In the genomic region with DNA sequence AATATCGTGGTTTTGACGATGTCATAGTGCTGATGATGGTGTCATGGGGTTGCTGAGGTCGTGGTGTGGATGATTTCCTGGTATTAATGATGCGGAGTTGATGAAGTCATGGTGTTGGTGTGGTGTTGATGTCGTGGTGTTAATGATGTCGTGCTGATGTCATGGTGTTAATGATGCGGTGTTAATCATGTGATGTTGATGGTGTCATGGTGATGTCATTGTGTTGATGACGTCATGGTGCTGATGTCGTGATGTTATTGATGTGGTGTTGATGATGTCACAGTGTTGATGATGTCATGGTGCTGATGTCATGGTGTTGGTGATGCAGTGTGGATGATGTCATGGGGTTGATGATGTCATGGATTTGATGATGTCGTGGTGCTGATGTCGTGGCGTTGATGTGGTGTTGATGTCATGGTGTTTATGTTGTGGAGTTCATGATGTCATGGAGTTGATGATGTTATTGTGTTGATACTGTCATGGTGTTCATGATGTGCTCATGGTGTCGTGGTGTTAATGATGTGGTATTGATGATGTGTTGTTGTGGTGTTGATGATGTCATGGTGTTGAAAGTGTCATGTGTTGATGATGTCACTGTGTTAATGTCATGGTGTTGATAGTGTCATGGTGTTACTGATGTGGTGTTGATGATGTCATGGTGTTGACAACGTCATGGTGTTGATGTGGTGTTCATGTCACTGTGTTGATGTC, we compare ENCODE assay signal across 13 cellular contexts. TPM values are rescaled to one million over a fixed set of nuclear protein-coding genes. Genes with fewer than 3 reads are reported as not detected.
DNase-seq lines count a peak whose midpoint lies in the region; ATAC-seq and TF ChIP-seq lines count a peak whose summit lies in the region.
"Had no signal": no experiment of that assay in that cellular context is flagged by ENCODE, and none has a peak within 500 bp of the region (broad histone marks: within the 10 kb centered on the region; RNA-seq: fewer than 3 reads in every experiment).

No MANE protein-coding gene starts in this region.

- no peaks in the 10 kb centered on the region for H3K36me3 Mint-ChIP-seq in activated naive CD4-positive, alpha-beta T cell treated with anti-CD3 and anti-CD28 coated beads for 36 hours (ENCODE audit: low read depth)
- H3K36me3 Mint-ChIP-seq in stimulated activated effector memory CD8-positive, alpha-beta T cell treated with anti-CD3 and anti-CD28 coated beads, Interleukin-12 subunit alpha, Interleukin-12 subunit beta, amount 100 ng/mL, for 72 hours = no peaks in the 10 kb centered on the region

- H3K27me3 ChIP-seq in mammary epithelial cell (ENCODE audit: insufficient read depth, low read length) (no peaks in the 10 kb centered on the region), psoas muscle (ENCODE audit: insufficient read depth in 3 of 3, low read length in 2 of 3) (peaks cover 0 to 16% (median 0%) of the 10 kb centered on the region in 3 donors)

- H3K27me3 Mint-ChIP-seq in activated naive CD4-positive, alpha-beta T cell treated with anti-CD3 and anti-CD28 coated beads for 36 hours (ENCODE audit: low read depth) = peaks cover 8% of the 10 kb centered on the region

- H3K4me3 ChIP-seq in mammary epithelial cell (replicated peaks in 1 of 3; ENCODE audit: insufficient read depth in 1 of 3, low read depth in 2 of 3, low read length in 3 of 3) = no peak overlapping the region
- H3K4me3 ChIP-seq in psoas muscle = no peak overlapping the region

- H3K4me1 Mint-ChIP-seq in activated naive CD4-positive, alpha-beta T cell treated with anti-CD3 and anti-CD28 coated beads for 36 hours (ENCODE audit: low read depth) = no peaks in the 10 kb centered on the region
- peaks cover 24% of the 10 kb centered on the region for H3K4me1 Mint-ChIP-seq in stimulated activated effector memory CD8-positive, alpha-beta T cell treated with anti-CD3 and anti-CD28 coated beads, Interleukin-12 subunit alpha, Interleukin-12 subunit beta, amount 100 ng/mL, for 72 hours

- no peak overlapping the region for H3K4me2 ChIP-seq in mammary epithelial cell (ENCODE audit: insufficient read depth, low read depth, low read length)

- DNase-seq in activated naive CD4-positive, alpha-beta T cell treated with anti-CD3 and anti-CD28 coated beads for 36 hours = peak; percentile 71
- DNase-seq in activated naive CD4-positive, alpha-beta T cell treated with anti-CD3 and anti-CD28 coated beads, Interleukin-2, amount 50 U/mL, for 16 hours = no peak
- DNase-seq in OCI-M1 (lab: John Stamatoyannopoulos, UW) (peak; percentile 20), mammary epithelial cell (peak; percentile 14), psoas muscle (no peak), hypothalamus (lab: John Stamatoyannopoulos, UW) (no peak), NCI-H2107 (lab: John Stamatoyannopoulos, UW) (no peak)
- DNase-seq in stimulated activated effector memory CD8-positive, alpha-beta T cell treated with anti-CD3 and anti-CD28 coated beads, Interleukin-12 subunit alpha, Interleukin-12 subunit beta, amount 100 ng/mL, for 72 hours (ENCODE audit: low spot score in 2 of 2) = peak; percentile 51 to 74
- DNase-seq: DND-41, left colon, NCI-H187 had no signal

- H3K4me3 Mint-ChIP-seq in activated naive CD4-positive, alpha-beta T cell treated with anti-CD3 and anti-CD28 coated beads for 36 hours = no peak overlapping the region
- no peak overlapping the region for H3K4me3 Mint-ChIP-seq in stimulated activated effector memory CD8-positive, alpha-beta T cell treated with anti-CD3 and anti-CD28 coated beads, Interleukin-12 subunit alpha, Interleukin-12 subunit beta, amount 100 ng/mL, for 72 hours
- H3K4me3 Mint-ChIP-seq: dendritic cell treated with granulocyte-macrophage colony-stimulating factor and Interleukin-4, amounts not matched to agents 40 ng/mL and 50 ng/mL, for 4 days had no signal

- ATAC-seq in stimulated activated effector memory CD8-positive, alpha-beta T cell treated with anti-CD3 and anti-CD28 coated beads, Interleukin-12 subunit alpha, Interleukin-12 subunit beta, amount 100 ng/mL, for 72 hours = peak; percentile 6
- ATAC-seq in psoas muscle = no peak
- ATAC-seq: left colon had no signal

- dilution Hi-C loops in mammary epithelial cell (cut with HindIII; ENCODE audit: low sequenced_read_pairs) = no loop called here

- in situ Hi-C loops in mammary epithelial cell (cut with MboI; ENCODE audit: low sequenced_read_pairs in 2 of 2) = loop anchor here (5.0 kb wide), 2 partner anchors 53 to 58 kb away; no protein-coding TSS in a partner anchor

- no TSS peak for BruUV-seq in mammary epithelial cell (replicated peaks; lab: Mats Ljungman, UMichigan)

- no peaks in the 10 kb centered on the region for H4K20me1 ChIP-seq in mammary epithelial cell (ENCODE audit: insufficient read depth, low read length)

- H3K4me1 ChIP-seq in mammary epithelial cell (ENCODE audit: insufficient read depth, low read length) = peaks cover 14% of the 10 kb centered on the region
- H3K4me1 ChIP-seq in psoas muscle = no peaks in the 10 kb centered on the region

- intact Hi-C loops in activated naive CD4-positive, alpha-beta T cell treated with anti-CD3 and anti-CD28 coated beads for 36 hours (cut with micrococcal nuclease) = loop anchor here (5.0 kb wide), 2 partner anchors 108 to 368 kb away; a partner anchor contains a TSS
- intact Hi-C loops in mammary epithelial cell (cut with micrococcal nuclease) = loop anchor here (2.0 to 5.0 kb wide), 3 partner anchors 108 to 1183 kb away; a partner anchor contains a TSS
- intact Hi-C loops in psoas muscle (cut with DNase I) = no loop called here

- H3K9me3 ChIP-seq in mammary epithelial cell (replicated peaks; ENCODE audit: insufficient read depth, low read length) (peaks cover 18% of the 10 kb centered on the region), psoas muscle (no peaks in the 10 kb centered on the region)

- WGBS in mammary epithelial cell (ENCODE audit: low coverage, missing lambda C conversion rate) = 91% methylated on average over 14 of the region's 14 CpGs
- WGBS in psoas muscle, 3 donors = 75 to 95% (median 86%) methylated on average over 14 of the region's 14 CpGs

- H3K27ac ChIP-seq in mammary epithelial cell (ENCODE audit: insufficient read depth, low read depth, low read length) (no peak overlapping the region), psoas muscle (no peak overlapping the region)

- no peak overlapping the region for H2AFZ ChIP-seq in mammary epithelial cell (ENCODE audit: low read depth, low read length)

- no peak overlapping the region for H3K9ac ChIP-seq in mammary epithelial cell (ENCODE audit: insufficient read depth, low read length)

- no peaks in the 10 kb centered on the region for H3K79me2 ChIP-seq in mammary epithelial cell (ENCODE audit: insufficient read depth, low read length)

- TF ChIP-seq CTCF in mammary epithelial cell (conservative IDR thresholded peaks at IDR 0.05 in 1 of 2, IDR thresholded peaks at IDR 0.05 in 1 of 2; ENCODE audit: extremely low read depth in 1 of 2, insufficient read depth in 1 of 2, low read depth in 1 of 2, low read length in 2 of 2) = no peak
- no peak for TF ChIP-seq CTCF in psoas muscle (IDR thresholded peaks at IDR 0.05)

- no peak overlapping the region for H3K27ac Mint-ChIP-seq in activated naive CD4-positive, alpha-beta T cell treated with anti-CD3 and anti-CD28 coated beads for 36 hours
- H3K27ac Mint-ChIP-seq in stimulated activated effector memory CD8-positive, alpha-beta T cell treated with anti-CD3 and anti-CD28 coated beads, Interleukin-12 subunit alpha, Interleukin-12 subunit beta, amount 100 ng/mL, for 72 hours = no peak overlapping the region
- H3K27ac Mint-ChIP-seq: dendritic cell treated with granulocyte-macrophage colony-stimulating factor and Interleukin-4, amounts not matched to agents 40 ng/mL and 50 ng/mL, for 4 days had no signal

- H3K36me3 ChIP-seq in mammary epithelial cell (ENCODE audit: insufficient read depth, low read length) = no peaks in the 10 kb centered on the region
- H3K36me3 ChIP-seq in psoas muscle (ENCODE audit: insufficient read depth in 1 of 2, low read depth in 1 of 2) = no peaks in the 10 kb centered on the region

- CTCF ChIA-PET in activated naive CD4-positive, alpha-beta T cell treated with anti-CD3 and anti-CD28 coated beads for 36 hours (lab: Charles Lee) = no interaction called here
- CTCF ChIA-PET in mammary epithelial cell (lab: Charles Lee; ENCODE audit: low non-redundant PET) = no interaction called here

- no peaks in the 10 kb centered on the region for H3K9me3 Mint-ChIP-seq in activated naive CD4-positive, alpha-beta T cell treated with anti-CD3 and anti-CD28 coated beads for 36 hours
- H3K9me3 Mint-ChIP-seq in stimulated activated effector memory CD8-positive, alpha-beta T cell treated with anti-CD3 and anti-CD28 coated beads, Interleukin-12 subunit alpha, Interleukin-12 subunit beta, amount 100 ng/mL, for 72 hours = no peaks in the 10 kb centered on the region
- H3K9me3 Mint-ChIP-seq: dendritic cell treated with granulocyte-macrophage colony-stimulating factor and Interleukin-4, amounts not matched to agents 40 ng/mL and 50 ng/mL, for 4 days had no signal

RNA-seq across cellular contexts. Expression of a gene that starts 48.5 kb away (rescaled TPM):
- total RNA-seq in activated naive CD4-positive, alpha-beta T cell treated with anti-CD3 and anti-CD28 coated beads for 36 hours = not detected
- total RNA-seq in mammary epithelial cell (not detected), psoas muscle (1 to 10 TPM in 1 of 4 donors, under 1 TPM in 3; 0.21 to 1.2 (median 0.34) TPM)
- polyA plus RNA-seq in mammary epithelial cell (not detected), psoas muscle (under 1 TPM; 0.05 to 0.09 (median 0.08) TPM)
- not detected for polyA minus RNA-seq in mammary epithelial cell
- total RNA-seq: pulmonary artery endothelial cell had no signal

Comparison
In these comparisons a context has a peak if more than half of its experiments do, and no peak if none do; other contexts are left out.
1. DNase-seq: peak in activated naive CD4-positive, alpha-beta T cell treated with anti-CD3 and anti-CD28 coated beads for 36 hours (single experiment), OCI-M1 (single experiment), mammary epithelial cell (single experiment) and stimulated activated effector memory CD8-positive, alpha-beta T cell treated with anti-CD3 and anti-CD28 coated beads, Interleukin-12 subunit alpha, Interleukin-12 subunit beta, amount 100 ng/mL, for 72 hours (2 of 2); none in activated naive CD4-positive, alpha-beta T cell treated with anti-CD3 and anti-CD28 coated beads, Interleukin-2, amount 50 U/mL, for 16 hours (single experiment), psoas muscle (0 of 2), hypothalamus (0 of 51) and NCI-H2107 (single experiment).
2. intact Hi-C loops: an anchor here in activated naive CD4-positive, alpha-beta T cell treated with anti-CD3 and anti-CD28 coated beads for 36 hours (5.0 kb wide) and mammary epithelial cell (2.0 to 5.0 kb wide); none called in psoas muscle.